Comparison of ENCODE assay signal across 8 cellular contexts in the genomic region with DNA sequence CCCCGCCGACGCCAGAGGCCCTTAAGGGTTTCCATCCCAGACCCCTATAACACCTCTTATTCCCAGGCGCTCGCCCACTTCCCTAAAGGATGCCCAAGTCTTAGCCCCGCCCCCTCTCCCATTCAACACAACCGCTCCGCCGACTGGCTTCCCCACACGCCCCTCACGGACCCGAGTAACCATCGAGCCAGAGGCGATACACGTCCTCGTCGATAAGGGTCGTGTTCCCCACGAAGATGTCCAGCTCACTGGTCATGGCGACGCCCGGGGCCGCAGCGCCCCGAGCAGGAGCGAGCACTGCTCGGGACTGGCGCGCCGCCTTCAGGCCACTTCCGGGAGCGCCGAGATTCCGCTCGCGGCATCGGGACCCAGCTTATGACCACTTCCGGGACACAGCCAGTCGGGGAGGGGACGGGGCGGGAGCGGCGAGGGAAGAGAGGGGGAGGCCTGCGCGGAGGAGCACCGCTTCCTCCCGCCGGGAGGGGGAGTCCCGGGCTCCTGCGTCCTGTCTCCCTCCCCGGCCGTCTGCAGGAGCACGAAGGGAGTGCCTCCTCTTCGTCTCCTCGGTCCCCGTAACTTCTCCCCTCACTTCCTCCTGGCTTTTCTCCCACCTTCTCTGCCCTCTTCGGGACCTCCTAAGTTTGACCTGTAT. TPM values are rescaled to one million over a fixed set of nuclear protein-coding genes. Genes with fewer than 3 reads are reported as not detected.
DNase-seq lines count a peak whose midpoint lies in the region; ATAC-seq and TF ChIP-seq lines count a peak whose summit lies in the region.

A gene (minus strand): TSS at position 309 of the 652 bp plus-strand sequence. CDS start 53 bp downstream, at position 256.

- H3K27ac Mint-ChIP-seq in activated naive CD8-positive, alpha-beta T cell: peak within 1 kb of the TSS; percentile 95
- peak within 1 kb of the TSS; percentile 98 for H3K27ac Mint-ChIP-seq in glutamatergic neuron (ENCODE audit: unreplicated experiment)
- H3K27ac Mint-ChIP-seq in osteocyte (ENCODE audit: unreplicated experiment): peak within 1 kb of the TSS; percentile 99

- peaks cover 6% of the 10 kb centered on the region for H3K36me3 Mint-ChIP-seq in activated naive CD8-positive, alpha-beta T cell
- H3K36me3 Mint-ChIP-seq in glutamatergic neuron (ENCODE audit: unreplicated experiment): no peaks in the 10 kb centered on the region
- peaks cover 24% of the 10 kb centered on the region for H3K36me3 Mint-ChIP-seq in osteocyte (ENCODE audit: unreplicated experiment)

- TF ChIP-seq CTCF in glutamatergic neuron (IDR thresholded peaks at IDR 0.05; ENCODE audit: partially characterized antibody, unreplicated experiment) (peak; percentile 92), osteocyte (IDR thresholded peaks at IDR 0.05) (peak; percentile 78), thoracic aorta (IDR thresholded peaks at IDR 0.05) (peak; percentile 87)

- no peaks in the 10 kb centered on the region for H3K9me3 Mint-ChIP-seq in activated naive CD8-positive, alpha-beta T cell (ENCODE audit: low read depth)
- peaks cover 27% of the 10 kb centered on the region for H3K9me3 Mint-ChIP-seq in glutamatergic neuron (ENCODE audit: unreplicated experiment)
- no peaks in the 10 kb centered on the region for H3K9me3 Mint-ChIP-seq in osteocyte (ENCODE audit: unreplicated experiment)

- H3K27ac ChIP-seq in thoracic aorta: peak within 1 kb of the TSS; percentile 93 to 100

- peak within 1 kb of the TSS; percentile 97 for H3K4me3 Mint-ChIP-seq in activated naive CD8-positive, alpha-beta T cell
- H3K4me3 Mint-ChIP-seq in glutamatergic neuron (ENCODE audit: unreplicated experiment) (peak within 1 kb of the TSS; percentile 97), osteocyte (ENCODE audit: unreplicated experiment) (peak within 1 kb of the TSS; percentile 98)

- H3K27me3 Mint-ChIP-seq in activated naive CD8-positive, alpha-beta T cell: no peaks in the 10 kb centered on the region
- H3K27me3 Mint-ChIP-seq in glutamatergic neuron (ENCODE audit: unreplicated experiment) (peaks cover 18% of the 10 kb centered on the region), osteocyte (ENCODE audit: unreplicated experiment) (no peaks in the 10 kb centered on the region)

- H3K9me3 ChIP-seq in thoracic aorta: no peaks in the 10 kb centered on the region

- H3K4me1 ChIP-seq in thoracic aorta (ENCODE audit: control insufficient read depth in 1 of 2, low read depth in 2 of 2): peaks cover 25 to 57% of the 10 kb centered on the region in 2 donors

- H3K36me3 ChIP-seq in thoracic aorta: peaks cover 10% of the 10 kb centered on the region

- peak within 1 kb of the TSS; percentile 76 for H3K4me3 ChIP-seq in thoracic aorta

- no peaks in the 10 kb centered on the region for H3K27me3 ChIP-seq in thoracic aorta (replicated peaks; ENCODE audit: insufficient read depth)

- H3K4me1 Mint-ChIP-seq in activated naive CD8-positive, alpha-beta T cell (ENCODE audit: low read depth): peaks cover 48% of the 10 kb centered on the region
- H3K4me1 Mint-ChIP-seq in glutamatergic neuron (ENCODE audit: low read depth, unreplicated experiment) (peaks cover 34% of the 10 kb centered on the region), osteocyte (ENCODE audit: unreplicated experiment) (peaks cover 58% of the 10 kb centered on the region)

- peak; percentile 40 for ATAC-seq in HG02571 (IDR thresholded peaks at IDR 0.05; ENCODE audit: unreplicated experiment)
- peak; percentile 55 for ATAC-seq in thoracic aorta (ENCODE audit: insufficient number of reproducible peaks, low FRiP score, low read depth)

- peak; percentile 87 for DNase-seq in GF-D8 (lab: John Stamatoyannopoulos, UW)
- DNase-seq in NCI-H1105 treated with DMSO at 0.1 percent for 48 hours (lab: John Stamatoyannopoulos, UW): peak; percentile 94
- DNase-seq in SKM-1 treated with dmso at 0.1 percent for 144 hours (lab: John Stamatoyannopoulos, UW; ENCODE audit: unreplicated experiment): peak; percentile 96
- DNase-seq in glutamatergic neuron: peak; percentile 99
- DNase-seq in osteocyte (ENCODE audit: extremely low spot score, unreplicated experiment): peak; percentile 99
- DNase-seq in thoracic aorta (ENCODE audit: low spot score): peak; percentile 91

RNA-seq across cellular contexts. Expression of the gene that starts here (rescaled TPM):
- 115 TPM for total RNA-seq in glutamatergic neuron (ENCODE audit: unreplicated experiment)
- 92.4 and 92.8 TPM in 2 replicates for total RNA-seq in osteocyte
- 100 to 1,000 TPM in 1 of 2 donors, 10 to 100 TPM in 1; 50.4 to 111 TPM for total RNA-seq in thoracic aorta

Comparison
In these comparisons a context has a peak if more than half of its experiments do, and no peak if none do; other contexts are left out.
1. Peak in every context shown above with its lines: DNase-seq, ATAC-seq, H3K4me3 ChIP-seq and H3K27ac ChIP-seq.